Comparison of ENCODE assay signal across 23 cellular contexts in the genomic region with DNA sequence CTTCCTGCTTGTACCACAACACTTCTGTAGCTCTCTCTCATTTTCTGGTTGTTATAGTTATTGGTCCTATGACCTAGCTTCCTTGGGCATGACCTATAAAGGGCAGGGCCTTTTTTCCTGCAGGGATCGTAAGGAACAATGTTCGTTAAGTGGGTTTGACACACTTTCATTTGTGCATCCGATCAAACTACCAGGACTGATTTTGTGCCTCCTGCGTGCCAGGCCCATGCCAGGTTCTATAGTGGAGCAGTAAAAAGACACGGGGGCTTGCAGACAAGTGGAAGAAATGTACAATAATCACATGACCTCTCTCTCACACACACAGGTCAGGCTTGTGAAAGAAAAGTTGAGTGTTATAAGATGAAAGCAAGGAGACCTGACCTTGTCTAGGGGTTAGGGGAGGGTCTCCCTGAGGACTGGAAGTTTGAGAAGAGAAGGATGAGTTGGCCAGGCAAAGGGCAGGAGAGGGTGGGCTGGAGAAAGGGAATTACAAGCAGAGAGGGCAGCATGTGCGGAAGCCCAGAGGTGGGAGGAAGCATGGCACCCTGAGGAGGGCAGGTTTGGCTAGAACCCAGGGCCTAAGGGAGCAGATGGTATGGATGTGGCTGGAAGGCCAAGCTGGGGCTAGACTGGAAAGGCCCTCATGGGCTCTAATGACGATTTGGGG.
DNase-seq lines count a peak whose midpoint lies in the region; ATAC-seq, FAIRE-seq and TF ChIP-seq lines count a peak whose summit lies in the region.
"Had no signal": no experiment of that assay in that cellular context is flagged by ENCODE, and none has a peak within 500 bp of the region (broad histone marks: within the 10 kb centered on the region; RNA-seq: fewer than 3 reads in every experiment).

No MANE protein-coding gene starts in this region.

- no peaks in the 10 kb centered on the region for H3K9me3 ChIP-seq in H9 (ENCODE audit: control insufficient read depth, low read depth, low read length)
- H3K9me3 ChIP-seq in spleen, result no peaks in the 10 kb centered on the region
- H3K9me3 ChIP-seq in pancreas, result no peaks in the 10 kb centered on the region

- no peaks in the 10 kb centered on the region for H3K79me1 ChIP-seq in H9 (ENCODE audit: insufficient read depth, low read depth, low read length, poor library complexity, severe bottlenecking)

- H3K27me3 Mint-ChIP-seq in H9 (ENCODE audit: low read depth), result no peaks in the 10 kb centered on the region; the same call in 1 of the 2 replicates

- no peaks in the 10 kb centered on the region for H4K20me1 ChIP-seq in H9 (ENCODE audit: control insufficient read depth, insufficient read depth, insufficient read length)

- no peak for ATAC-seq in GM18511 (IDR thresholded peaks at IDR 0.05; ENCODE audit: unreplicated experiment)
- no peak for ATAC-seq in GM19395 (IDR thresholded peaks at IDR 0.05; ENCODE audit: unreplicated experiment)
- no peak for ATAC-seq in pancreas

- TF ChIP-seq POLR2A in spleen (IDR thresholded peaks at IDR 0.05), result no peak

- no peak overlapping the region for H3K23ac ChIP-seq in H9 (ENCODE audit: insufficient read length, low read depth, low read length)

- H2BK12ac ChIP-seq in H9 (ENCODE audit: insufficient read length, low read depth, low read length), result no peak overlapping the region

- intact Hi-C loops in spleen (cut with DNase I; ENCODE audit: low total_unique reads), result no loop called here
- intact Hi-C loops in pancreas (cut with DNase I), result no loop called here

- no peaks in the 10 kb centered on the region for H3K79me2 ChIP-seq in H9 (ENCODE audit: insufficient read depth, low read length)

- DNase-seq in DMS 273 (lab: John Stamatoyannopoulos, UW; ENCODE audit: unreplicated experiment) (peak; percentile 49), DMS 273 treated with DMSO at 0.1 percent for 48 hours (lab: John Stamatoyannopoulos, UW) (no peak), H9 (peak; percentile 15), islet precursor cell (peak; percentile 38), spleen (peak; percentile 19), pancreas (no peak)
- DNase-seq: AML-193, DMS153, MV-4-11, NCI-H1417, NCI-H187, NCI-H2107, NCI-H510A, NCI-H774, OCI-M1, Right ventricle myocardium superior had no signal

- H3K9ac ChIP-seq in H9 (ENCODE audit: extremely low read depth, insufficient read length, low read length), result no peak overlapping the region
- H3K9ac ChIP-seq: KMS-11 had no signal

- no peaks in the 10 kb centered on the region for H3K4me1 ChIP-seq in H9 (ENCODE audit: insufficient read depth, low read length)
- H3K4me1 ChIP-seq in spleen, result no peaks in the 10 kb centered on the region
- H3K4me1 ChIP-seq in pancreas, result no peaks in the 10 kb centered on the region

- no peak overlapping the region for H3K4me3 Mint-ChIP-seq in H9

- H2BK20ac ChIP-seq in H9 (ENCODE audit: low read depth, low read length, poor library complexity, severe bottlenecking), result no peak overlapping the region

- no peaks in the 10 kb centered on the region for H3K36me3 ChIP-seq in spleen
- H3K36me3 ChIP-seq in pancreas, result no peaks in the 10 kb centered on the region

- H3K27me3 ChIP-seq in H9 (ENCODE audit: insufficient read depth, low read length) (no peaks in the 10 kb centered on the region), spleen (replicated peaks in 1 of 7) (peaks cover 0 to 51% (median 0%) of the 10 kb centered on the region in 7 donors), pancreas (no peaks in the 10 kb centered on the region)

- H2AK5ac ChIP-seq in H9 (ENCODE audit: insufficient read length, low read length), result no peak overlapping the region

- no peak overlapping the region for H3K27ac ChIP-seq in H9 (ENCODE audit: insufficient read length, low read depth, low read length)
- no peak overlapping the region for H3K27ac ChIP-seq in spleen
- H3K27ac ChIP-seq in pancreas, result no peak overlapping the region
- H3K27ac ChIP-seq: 22Rv1, C4-2B, KMS-11 had no signal

- no peaks in the 10 kb centered on the region for H3K4me1 Mint-ChIP-seq in H9

- no peak overlapping the region for H2BK5ac ChIP-seq in H9 (ENCODE audit: insufficient read length, low read length)

- no peak overlapping the region for H3K14ac ChIP-seq in H9 (ENCODE audit: insufficient read depth, low read length)

- H4K91ac ChIP-seq in H9 (ENCODE audit: insufficient read length, low read depth, low read length), result no peak overlapping the region

- H3K4me3 ChIP-seq in spleen (no peak overlapping the region), pancreas (no peak overlapping the region)

- H2BK120ac ChIP-seq in H9 (ENCODE audit: low read depth, low read length, poor library complexity, severe bottlenecking), result no peak overlapping the region

- no peaks in the 10 kb centered on the region for H3K36me3 Mint-ChIP-seq in H9 (ENCODE audit: insufficient read depth in 1 of 3, low read depth in 3 of 3)

- no peak overlapping the region for H2BK15ac ChIP-seq in H9 (ENCODE audit: low read depth, low read length)

- no peak for TF ChIP-seq CTCF in H9 (conservative IDR thresholded peaks at IDR 0.05)
- TF ChIP-seq CTCF in spleen (IDR thresholded peaks at IDR 0.05 in 8 of 11, conservative IDR thresholded peaks at IDR 0.05 in 3 of 11), result no peak
- no peak for TF ChIP-seq CTCF in pancreas (IDR thresholded peaks at IDR 0.05)

- no peak overlapping the region for H3T11ph ChIP-seq in H9 (ENCODE audit: low read length)

- no peak overlapping the region for H3K27ac Mint-ChIP-seq in H9

- no peaks in the 10 kb centered on the region for H3K9me3 Mint-ChIP-seq in H9

- no peak overlapping the region for H3K18ac ChIP-seq in H9 (ENCODE audit: insufficient read length, low read depth, low read length)

- no peak overlapping the region for H4K8ac ChIP-seq in H9 (replicated peaks; ENCODE audit: insufficient read length, low read depth, low read length)

- no peak overlapping the region for H4K5ac ChIP-seq in H9 (ENCODE audit: insufficient read length, low read depth, low read length)

- no peak overlapping the region for H3K4ac ChIP-seq in H9 (ENCODE audit: low read depth, low read length)

- H2AFZ ChIP-seq in H9 (ENCODE audit: low read length), result no peak overlapping the region

- no peak for FAIRE-seq in pancreas (lab: Jason Lieb, UNC)
- FAIRE-seq: GM12891, H54 had no signal

- no peak overlapping the region for H3K56ac ChIP-seq in H9 (ENCODE audit: insufficient read length, low read depth, low read length)

- no peaks in the 10 kb centered on the region for H3K23me2 ChIP-seq in H9 (ENCODE audit: insufficient read length, low read depth, low read length, poor library complexity, severe bottlenecking)

- no CpG with 5 or more reads among the region's 7 CpGs for WGBS in H9 (ENCODE audit: extremely low coverage, insufficient read length, low lambda C conversion rate)
- 73 to 84% (median 81%) methylated on average over 7 of the region's 7 CpGs for WGBS in spleen, 5 donors
- 65 to 73% methylated on average over 7 of the region's 7 CpGs for WGBS in pancreas, 2 donors

- no peak overlapping the region for H3K4me2 ChIP-seq in H9 (ENCODE audit: insufficient read depth, insufficient read length, low read length)
- H3K4me2 ChIP-seq: KMS-11 had no signal

Comparison
In these comparisons a context has a peak if more than half of its experiments do, and no peak if none do; other contexts are left out.
1. DNase-seq: peak in DMS 273 (single experiment), H9 (single experiment), islet precursor cell (single experiment) and spleen (single experiment); none in DMS 273 treated with DMSO at 0.1 percent for 48 hours (single experiment) and pancreas (0 of 6).